In the genomic region with DNA sequence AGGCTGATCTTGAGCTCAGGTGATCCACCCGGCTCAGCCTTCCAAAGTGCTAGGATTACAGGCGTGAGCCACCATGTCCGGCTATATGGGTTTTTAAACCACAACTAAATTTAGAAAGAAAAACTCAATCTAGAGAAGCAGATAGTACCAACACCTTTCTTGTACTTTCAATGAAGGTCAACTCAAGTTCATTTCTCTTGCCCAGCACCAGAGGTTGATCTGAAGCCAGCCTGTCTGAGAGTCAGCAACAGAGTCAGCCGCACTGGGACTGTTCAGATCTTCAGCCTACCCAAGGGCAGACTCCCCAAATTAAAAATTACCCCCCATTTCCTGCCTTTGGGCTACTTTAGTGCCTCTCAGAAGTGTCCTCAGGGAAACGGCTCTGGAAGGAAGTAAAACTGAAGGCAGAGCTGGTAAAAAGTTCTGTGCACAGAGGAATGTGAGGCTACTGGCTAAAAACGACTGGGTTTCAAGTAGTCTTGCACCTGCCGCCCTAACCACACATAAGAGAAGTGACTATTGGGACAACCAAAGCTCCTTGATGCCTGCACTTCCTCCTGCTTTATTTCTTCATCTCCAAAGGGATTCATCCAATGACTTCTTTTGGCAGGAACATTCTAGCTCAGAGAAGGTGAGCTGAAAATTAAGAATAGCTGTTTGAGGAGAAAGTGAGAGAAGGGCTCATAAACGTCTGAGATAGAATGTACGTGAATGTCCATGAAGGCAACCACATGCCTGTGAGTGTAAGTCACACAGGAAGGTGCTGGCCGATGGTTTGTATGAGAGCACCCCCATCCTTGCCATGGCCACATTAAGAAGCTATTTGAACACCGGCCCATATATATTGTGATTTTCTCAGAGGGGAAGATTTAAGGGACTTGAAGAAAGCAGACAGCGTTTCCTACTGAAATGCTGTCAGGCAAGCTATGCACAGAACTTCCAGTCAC, we compare ENCODE assay signal across 21 cellular contexts.
"Had no signal": no experiment of that assay in that cellular context is flagged by ENCODE, and none has a peak within 500 bp of the region (broad histone marks: within the 10 kb centered on the region; RNA-seq: fewer than 3 reads in every experiment).

No MANE protein-coding gene starts in this region.

- H3K4me1 Mint-ChIP-seq: naive B cell had no signal

- H3K4me1 ChIP-seq: esophagus muscularis mucosa, gastrocnemius medialis, psoas muscle, right lobe of liver, tibial artery, upper lobe of right lung had no signal

- DNase-seq: effector memory CD4-positive, alpha-beta T cell; gastrocnemius medialis; glutamatergic neuron; left colon; mesendoderm; naive B cell; psoas muscle; retina; right lobe of liver; spleen; stimulated activated CD4-positive, alpha-beta T cell treated with anti-CD3 and anti-CD28 coated beads, Interleukin-15, amount 100 ng/mL, for 24 hours; stimulated activated CD4-positive, alpha-beta T cell treated with anti-CD3 and anti-CD28 coated beads, Interleukin-1b, Interleukin-23, amount 100 ng/mL, for 48 hours; stimulated activated CD4-positive, alpha-beta T cell treated with anti-CD3 and anti-CD28 coated beads, Interleukin-4, amount 100 ng/mL, for 24 hours; tibial artery; upper lobe of right lung had no signal

- H3K27ac Mint-ChIP-seq: naive B cell; stimulated activated memory B cell treated with anti-CD40 and anti-IgM and Interleukin-4, amounts not matched to agents 10 μg/mL and 1 μg/mL and 100 μg/mL, for 72 hours; stimulated activated naive CD8-positive, alpha-beta T cell treated with anti-CD3 and anti-CD28 coated beads, Interleukin-15, Interleukin-2, amounts not matched to agents 100 ng/mL and 50 ng/mL, for 24 hours had no signal

- FAIRE-seq: endometrium had no signal

- H3K4me3 Mint-ChIP-seq: naive B cell; stimulated activated memory B cell treated with anti-CD40 and anti-IgM and Interleukin-4, amounts not matched to agents 10 μg/mL and 1 μg/mL and 100 μg/mL, for 72 hours; stimulated activated naive CD8-positive, alpha-beta T cell treated with anti-CD3 and anti-CD28 coated beads, Interleukin-15, Interleukin-2, amounts not matched to agents 100 ng/mL and 50 ng/mL, for 24 hours had no signal

- H3K27ac ChIP-seq: epithelial cell of prostate, esophagus muscularis mucosa, gastrocnemius medialis, neutrophil, psoas muscle, right lobe of liver, spleen, tibial artery, upper lobe of right lung had no signal

- H3K27me3 ChIP-seq: esophagus muscularis mucosa, gastrocnemius medialis, neutrophil, right lobe of liver, spleen, tibial artery, upper lobe of right lung had no signal

- H3K36me3 Mint-ChIP-seq: naive B cell; stimulated activated memory B cell treated with anti-CD40 and anti-IgM and Interleukin-4, amounts not matched to agents 10 μg/mL and 1 μg/mL and 100 μg/mL, for 72 hours had no signal

- ATAC-seq: gastrocnemius medialis; left colon; psoas muscle; right lobe of liver; stimulated activated memory B cell treated with anti-CD40 and anti-IgM and Interleukin-4, amounts not matched to agents 10 μg/mL and 1 μg/mL and 100 μg/mL, for 72 hours; upper lobe of right lung had no signal

- H3K4me3 ChIP-seq: esophagus muscularis mucosa, gastrocnemius medialis, psoas muscle, right lobe of liver, spleen, tibial artery, upper lobe of right lung had no signal

- H3K9me3 ChIP-seq: esophagus muscularis mucosa, gastrocnemius medialis, neutrophil, psoas muscle, right lobe of liver, spleen, tibial artery, upper lobe of right lung had no signal

- H3K9me3 Mint-ChIP-seq: naive B cell; stimulated activated memory B cell treated with anti-CD40 and anti-IgM and Interleukin-4, amounts not matched to agents 10 μg/mL and 1 μg/mL and 100 μg/mL, for 72 hours; stimulated activated naive CD8-positive, alpha-beta T cell treated with anti-CD3 and anti-CD28 coated beads, Interleukin-15, Interleukin-2, amounts not matched to agents 100 ng/mL and 50 ng/mL, for 24 hours had no signal

- H3K36me3 ChIP-seq: esophagus muscularis mucosa, gastrocnemius medialis, neutrophil, right lobe of liver, spleen, tibial artery, upper lobe of right lung had no signal
